In genomic region chr3:12869025-12869695, GRCh38 we compare ENCODE assay signal across 2 cellular contexts.
TF ChIP-seq lines count a peak whose summit lies in the region.

No MANE protein-coding gene starts in this region.

TF ChIP-seq in A549, 52 proteins besides CTCF, POLR2A, EP300 and RAD21:
- TF ChIP-seq CHD2 (IDR thresholded peaks at IDR 0.05; ENCODE audit: low read length, partially characterized antibody) (no peak), SREBF2 (IDR thresholded peaks at IDR 0.05) (no peak), HES2 (IDR thresholded peaks at IDR 0.05) (no peak), ESRRA (IDR thresholded peaks at IDR 0.05; ENCODE audit: borderline replicate concordance, low read length) (no peak), CBX8 (IDR thresholded peaks at IDR 0.05) (no peak), HEYL (CRISPR knock-in tag; IDR thresholded peaks at IDR 0.05) (no peak), TFCP2L1 (CRISPR knock-in tag; IDR thresholded peaks at IDR 0.05) (no peak), MAZ (IDR thresholded peaks at IDR 0.05; ENCODE audit: borderline replicate concordance, low read depth, low read length) (no peak), RCOR1 (IDR thresholded peaks at IDR 0.05; ENCODE audit: low read depth, low read length) (no peak), SMC3 (IDR thresholded peaks at IDR 0.05) (no peak), GATA3 (IDR thresholded peaks at IDR 0.05; ENCODE audit: borderline replicate concordance) (no peak), RARB (CRISPR knock-in tag; IDR thresholded peaks at IDR 0.05) (no peak)
TF ChIP-seq in A549: peak in this region for 0.

TF ChIP-seq in IMR-90, 13 proteins besides CTCF, POLR2A, EP300 and RAD21:
- TF ChIP-seq BHLHE40 (IDR thresholded peaks at IDR 0.05; ENCODE audit: low read depth, low read length) (no peak), MAZ (IDR thresholded peaks at IDR 0.05; ENCODE audit: borderline replicate concordance, low read depth, low read length) (peak; percentile 11; the same call in 1 of the 2 replicates), CEBPB (IDR thresholded peaks at IDR 0.05; ENCODE audit: low read depth, low read length) (no peak)
